ENCODE assay signal across 29 cellular contexts in the genomic region with DNA sequence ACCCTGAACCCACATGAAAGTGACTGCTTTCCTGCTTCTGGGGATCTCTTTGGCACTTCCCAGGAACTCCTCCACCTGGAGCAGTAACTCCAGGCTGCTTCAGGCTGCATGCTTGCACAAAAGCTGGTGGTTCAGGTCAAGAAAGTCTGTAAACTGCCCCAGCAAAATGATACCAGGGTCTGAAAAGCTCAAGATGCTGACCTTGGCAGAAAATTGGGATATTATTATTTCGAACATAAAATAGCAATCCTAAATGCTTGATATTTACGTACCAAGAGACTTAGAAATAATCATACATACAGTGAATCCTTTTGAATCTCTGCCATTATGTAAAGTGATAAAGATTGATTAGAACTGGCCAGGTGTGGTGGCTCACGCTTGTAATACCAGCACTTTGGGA.
"Had no signal": no experiment of that assay in that cellular context is flagged by ENCODE, and none has a peak within 500 bp of the region (broad histone marks: within the 10 kb centered on the region; RNA-seq: fewer than 3 reads in every experiment).

No MANE protein-coding gene starts in this region.

- FAIRE-seq: colon, endometrium, endothelial cell of umbilical vein, frontal cortex had no signal

- H3K4me1 ChIP-seq: colonic mucosa, esophagus muscularis mucosa, esophagus squamous epithelium, foreskin keratinocyte, gastrocnemius medialis, gastroesophageal sphincter, heart right ventricle had no signal

- ATAC-seq: effector memory CD8-positive, alpha-beta T cell; esophagus mucosa; foreskin keratinocyte; gastrocnemius medialis; gastroesophageal sphincter; heart left ventricle; heart right ventricle had no signal

- H3K9me3 ChIP-seq: colonic mucosa, esophagus muscularis mucosa, gastrocnemius medialis had no signal

- H3K4me1 Mint-ChIP-seq: endodermal cell had no signal

- H3K27me3 Mint-ChIP-seq: dendritic cell treated with granulocyte-macrophage colony-stimulating factor and Interleukin-4, amounts not matched to agents 40 ng/mL and 50 ng/mL, for 4 days; effector memory CD8-positive, alpha-beta T cell had no signal

- H3K27me3 ChIP-seq: colonic mucosa, dorsolateral prefrontal cortex, esophagus muscularis mucosa, esophagus squamous epithelium, foreskin keratinocyte, gastrocnemius medialis, gastroesophageal sphincter, heart left ventricle, heart right ventricle had no signal

- H3K27ac ChIP-seq: colonic mucosa, coronary artery, dorsolateral prefrontal cortex, epithelial cell of prostate, esophagus muscularis mucosa, esophagus squamous epithelium, foreskin keratinocyte, gastrocnemius medialis, gastroesophageal sphincter, heart left ventricle, heart right ventricle had no signal

- H3K4me3 Mint-ChIP-seq: dendritic cell treated with granulocyte-macrophage colony-stimulating factor and Interleukin-4, amounts not matched to agents 40 ng/mL and 50 ng/mL, for 4 days; effector memory CD8-positive, alpha-beta T cell; endodermal cell had no signal

- H3K4me3 ChIP-seq: colonic mucosa, coronary artery, dorsolateral prefrontal cortex, esophagus muscularis mucosa, esophagus squamous epithelium, gastrocnemius medialis, gastroesophageal sphincter, heart left ventricle, heart right ventricle had no signal

- H3K36me3 ChIP-seq: colonic mucosa, esophagus muscularis mucosa, esophagus squamous epithelium, gastrocnemius medialis, gastroesophageal sphincter, heart left ventricle, heart right ventricle had no signal

- H3K27ac Mint-ChIP-seq: dendritic cell treated with granulocyte-macrophage colony-stimulating factor and Interleukin-4, amounts not matched to agents 40 ng/mL and 50 ng/mL, for 4 days; effector memory CD8-positive, alpha-beta T cell; endodermal cell had no signal

- DNase-seq: colonic mucosa; cortex of kidney; dermis blood vessel endothelial cell; dorsolateral prefrontal cortex; effector CD4-positive, alpha-beta T cell; effector CD8-positive, alpha-beta T cell; effector memory CD4-positive, alpha-beta T cell; effector memory CD8-positive, alpha-beta T cell; endodermal cell; erythroblast; esophagus squamous epithelium; foreskin fibroblast; foreskin keratinocyte; foreskin melanocyte; gastrocnemius medialis; glutamatergic neuron; head of caudate nucleus; heart left ventricle; heart right ventricle had no signal
